In the genomic region with DNA sequence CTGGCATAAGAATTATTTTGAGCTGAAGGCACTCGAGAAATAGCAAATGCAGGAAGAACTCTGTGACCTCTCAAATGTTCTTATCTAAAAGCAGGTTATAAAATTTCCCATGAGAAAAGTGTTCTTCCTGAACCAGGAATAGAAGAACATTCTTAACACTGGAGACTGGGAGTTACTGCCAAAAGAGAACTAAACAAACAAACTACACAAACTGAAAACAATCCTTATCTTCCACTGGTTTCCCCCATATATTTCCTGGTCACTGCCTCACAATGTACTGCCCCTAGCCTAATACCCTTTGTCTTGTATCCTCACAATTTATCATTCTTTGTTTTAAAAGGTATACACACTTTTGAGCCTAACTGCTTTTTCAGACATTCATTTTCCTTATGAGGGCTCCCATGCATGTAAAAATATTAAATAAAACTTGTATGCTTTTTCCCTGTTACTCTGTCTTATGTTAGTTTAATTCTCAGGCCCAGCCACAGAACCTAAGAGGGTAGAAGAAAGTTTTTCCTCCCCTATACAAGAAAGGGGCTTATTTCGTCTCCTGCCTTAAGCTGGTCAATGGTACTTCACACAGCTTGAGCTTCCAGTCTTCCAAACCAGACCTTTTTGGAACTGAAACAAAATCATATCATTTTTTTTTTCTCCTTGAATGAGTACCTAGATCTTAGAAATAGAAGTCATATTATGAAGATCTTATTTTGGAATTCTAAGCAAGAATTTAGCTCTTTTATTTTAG, we compare ENCODE assay signal across 14 cellular contexts.
DNase-seq lines count a peak whose midpoint lies in the region; ATAC-seq and TF ChIP-seq lines count a peak whose summit lies in the region.
"Had no signal": no experiment of that assay in that cellular context is flagged by ENCODE, and none has a peak within 500 bp of the region (broad histone marks: within the 10 kb centered on the region; RNA-seq: fewer than 3 reads in every experiment).

No MANE protein-coding gene starts in this region.

- DNase-seq in dermis microvascular lymphatic vessel endothelial cell (ENCODE audit: low read depth in 2 of 2) = peak; percentile 63 to 95
- no peak for DNase-seq in DMS 273 (lab: John Stamatoyannopoulos, UW; ENCODE audit: unreplicated experiment)
- no peak for DNase-seq in H4 (ENCODE audit: low spot score)
- no peak for DNase-seq in GM13976 (ENCODE audit: low spot score)
- DNase-seq in activated T-cell treated with anti-CD3 and anti-CD28 coated beads, Interleukin-2, amount 50 U/mL, for 4 hours = no peak
- DNase-seq: activated CD4-positive, alpha-beta T cell treated with anti-CD3 and anti-CD28 coated beads for 1 hour; naive thymus-derived CD4-positive, alpha-beta T cell; NCI-H187 treated with DMSO at 0.1 percent for 48 hours; stimulated activated CD4-positive, alpha-beta T cell treated with anti-CD3 and anti-CD28 coated beads, Interleukin-12 subunit alpha, Interleukin-12 subunit beta, amount 100 ng/mL, for 4 hours; stimulated activated naive CD4-positive, alpha-beta T cell had no signal

- peaks cover 2% of the 10 kb centered on the region for H3K27me3 Mint-ChIP-seq in activated T-cell treated with anti-CD3 and anti-CD28 coated beads, Interleukin-2, amount 50 U/mL, for 4 hours (ENCODE audit: low read depth)

- peaks cover 3% of the 10 kb centered on the region for H3K4me1 Mint-ChIP-seq in activated T-cell treated with anti-CD3 and anti-CD28 coated beads, Interleukin-2, amount 50 U/mL, for 4 hours (ENCODE audit: low read depth)
- H3K4me1 Mint-ChIP-seq: naive thymus-derived CD4-positive, alpha-beta T cell had no signal

- H3K4me3 Mint-ChIP-seq in activated T-cell treated with anti-CD3 and anti-CD28 coated beads, Interleukin-2, amount 50 U/mL, for 4 hours = no peak overlapping the region
- H3K4me3 Mint-ChIP-seq: naive thymus-derived CD4-positive, alpha-beta T cell had no signal

- ATAC-seq in GM18520 (IDR thresholded peaks at IDR 0.05; ENCODE audit: unreplicated experiment) = peak; percentile 7
- peak; percentile 32 for ATAC-seq in GM21619 (IDR thresholded peaks at IDR 0.05; ENCODE audit: unreplicated experiment)
- ATAC-seq in HG03175 (IDR thresholded peaks at IDR 0.05; ENCODE audit: unreplicated experiment) = peak; percentile 30
- no peak for ATAC-seq in activated T-cell treated with anti-CD3 and anti-CD28 coated beads, Interleukin-2, amount 50 U/mL, for 4 hours
- ATAC-seq: naive thymus-derived CD4-positive, alpha-beta T cell; Panc1 had no signal

- no peaks in the 10 kb centered on the region for H3K36me3 Mint-ChIP-seq in activated T-cell treated with anti-CD3 and anti-CD28 coated beads, Interleukin-2, amount 50 U/mL, for 4 hours (ENCODE audit: insufficient read depth)
- H3K36me3 Mint-ChIP-seq: naive thymus-derived CD4-positive, alpha-beta T cell had no signal

- in situ Hi-C loops in GM13976 (cut with MboI; ENCODE audit: low sequenced_read_pairs, unreplicated experiment) = no loop called here

- no peaks in the 10 kb centered on the region for H3K9me3 Mint-ChIP-seq in activated T-cell treated with anti-CD3 and anti-CD28 coated beads, Interleukin-2, amount 50 U/mL, for 4 hours
- H3K9me3 Mint-ChIP-seq: naive thymus-derived CD4-positive, alpha-beta T cell had no signal

- no peak for TF ChIP-seq CTCF in GM13976 (IDR thresholded peaks at IDR 0.05; ENCODE audit: borderline replicate concordance, control extremely low read depth, extremely low read depth, insufficient read depth, missing control alignments)

Comparison
In these comparisons a context has a peak if more than half of its experiments do, and no peak if none do; other contexts are left out.
1. ATAC-seq: peak in GM18520 (single experiment), GM21619 (single experiment) and HG03175 (single experiment); none in activated T-cell treated with anti-CD3 and anti-CD28 coated beads, Interleukin-2, amount 50 U/mL, for 4 hours (0 of 2).
2. DNase-seq: peak in dermis microvascular lymphatic vessel endothelial cell (2 of 2); none in DMS 273 (single experiment), H4 (single experiment), GM13976 (single experiment) and activated T-cell treated with anti-CD3 and anti-CD28 coated beads, Interleukin-2, amount 50 U/mL, for 4 hours (single experiment).